2 cellular contexts compared by ENCODE assay signal in genomic region chr4:102514298-102514964, GRCh38.
TF ChIP-seq lines count a peak whose summit lies in the region.

No MANE protein-coding gene starts in this region.

TF ChIP-seq in HepG2, 621 proteins besides CTCF, POLR2A, EP300 and RAD21 (continues in another document):
- TF ChIP-seq NFIC (IDR thresholded peaks at IDR 0.05; ENCODE audit: low read length) (no peak), ASH2L (IDR thresholded peaks at IDR 0.05; ENCODE audit: insufficient read length, low read depth, low read length) (peak; percentile 19), TBX3 (IDR thresholded peaks at IDR 0.05; ENCODE audit: borderline replicate concordance) (peak; percentile 25; the same call in 1 of the 2 replicates), ZNF414 (CRISPR knock-in tag; IDR thresholded peaks at IDR 0.05) (no peak), ZNF12 (CRISPR knock-in tag; IDR thresholded peaks at IDR 0.05) (peak; percentile 94), TCF7 (IDR thresholded peaks at IDR 0.05; ENCODE audit: low read depth) (0 out of 2 replicates have a peak, but pooled peaks have one; percentile 14), SMARCE1 (IDR thresholded peaks at IDR 0.05; ENCODE audit: borderline replicate concordance) (no peak), ZHX1 (CRISPR knock-in tag; IDR thresholded peaks at IDR 0.05; ENCODE audit: low read depth) (no peak), MIER2 (CRISPR knock-in tag; IDR thresholded peaks at IDR 0.05) (no peak), HDAC1 (CRISPR knock-in tag; IDR thresholded peaks at IDR 0.05) (no peak), RBAK (CRISPR knock-in tag; IDR thresholded peaks at IDR 0.05) (no peak), ZNF720 (CRISPR knock-in tag; IDR thresholded peaks at IDR 0.05) (no peak), CEBPB (IDR thresholded peaks at IDR 0.05; ENCODE audit: borderline replicate concordance, low read depth, low read length) (no peak), ZNF598 (CRISPR knock-in tag; IDR thresholded peaks at IDR 0.05; ENCODE audit: borderline replicate concordance) (no peak), SOX13 (IDR thresholded peaks at IDR 0.05) (no peak), SOX13 (CRISPR knock-in tag; conservative IDR thresholded peaks at IDR 0.05 in 1 of 2, IDR thresholded peaks at IDR 0.05 in 1 of 2) (peak in 1 of 2 experiments; percentile 68; a peak in 1 of 4 replicates), ZNF251 (CRISPR knock-in tag; IDR thresholded peaks at IDR 0.05) (no peak), SOX5 (CRISPR knock-in tag; IDR thresholded peaks at IDR 0.05; ENCODE audit: borderline replicate concordance) (peak; percentile 71; the same call in 1 of the 2 replicates), FOXA3 (CRISPR knock-in tag; IDR thresholded peaks at IDR 0.05) (peak; percentile 9; the same call in 1 of the 2 replicates), ZNF124 (CRISPR knock-in tag; IDR thresholded peaks at IDR 0.05) (no peak), JUN (CRISPR knock-in tag; IDR thresholded peaks at IDR 0.05) (no peak), IKZF1 (IDR thresholded peaks at IDR 0.05) (no peak), ZNF569 (CRISPR knock-in tag; IDR thresholded peaks at IDR 0.05; ENCODE audit: borderline replicate concordance) (no peak), ZSCAN21 (CRISPR knock-in tag; IDR thresholded peaks at IDR 0.05; ENCODE audit: borderline replicate concordance) (no peak), ZSCAN25 (CRISPR knock-in tag; IDR thresholded peaks at IDR 0.05) (no peak), UBTF (CRISPR knock-in tag; IDR thresholded peaks at IDR 0.05) (no peak), TCF12 (IDR thresholded peaks at IDR 0.05) (no peak), TCF12 (CRISPR knock-in tag; IDR thresholded peaks at IDR 0.05) (no peak), ZBTB10 (CRISPR knock-in tag; IDR thresholded peaks at IDR 0.05; ENCODE audit: borderline replicate concordance) (no peak), FOXK2 (IDR thresholded peaks at IDR 0.05) (no peak)

TF ChIP-seq in endothelial cell of umbilical vein, 7 proteins besides CTCF, POLR2A, EP300 and RAD21:
- no peak for TF ChIP-seq POLR2AphosphoS5 (IDR thresholded peaks at IDR 0.05; ENCODE audit: insufficient read depth, low read depth, low read length)
- no peak for TF ChIP-seq MAX (IDR thresholded peaks at IDR 0.05; ENCODE audit: insufficient read depth, insufficient read length)
- TF ChIP-seq JUN (IDR thresholded peaks at IDR 0.05; ENCODE audit: borderline replicate concordance, insufficient read depth, insufficient read length, low read depth), result no peak
- TF ChIP-seq GATA2 (IDR thresholded peaks at IDR 0.05; ENCODE audit: insufficient read depth, insufficient read length, low read depth, low read length), result no peak
- no peak for TF ChIP-seq EZH2 (IDR thresholded peaks at IDR 0.05; ENCODE audit: borderline replicate concordance, low read depth, low read length, severe bottlenecking)
- TF ChIP-seq MYC (IDR thresholded peaks at IDR 0.05; ENCODE audit: low read depth, low read length), result no peak
- no peak for TF ChIP-seq FOS (IDR thresholded peaks at IDR 0.05; ENCODE audit: borderline replicate concordance, insufficient read depth, low read length)
